8 cellular contexts compared by ENCODE assay signal in genomic region chrX:12790878-12791252, GRCh38. TPM values are rescaled to one million over a fixed set of nuclear protein-coding genes. Genes with fewer than 3 reads are reported as not detected.
DNase-seq lines count a peak whose midpoint lies in the region; ATAC-seq, FAIRE-seq and TF ChIP-seq lines count a peak whose summit lies in the region.

No MANE protein-coding gene starts in this region.

- POLR2A ChIA-PET in A673 (lab: Charles Lee; ENCODE audit: low non-redundant PET) = interaction anchor here (0.7 kb wide), 1 partner anchor 10 kb away, joined by 4 read pairs; no protein-coding TSS in a partner anchor
- POLR2A ChIA-PET in IMR-90 (lab: Charles Lee; ENCODE audit: unreplicated experiment) = no interaction called here

- intact Hi-C loops in A673 (cut with micrococcal nuclease; ENCODE audit: unreplicated experiment) (no loop called here), IMR-90 (cut with micrococcal nuclease) (no loop called here)

- H3K27me3 ChIP-seq in A673 (replicated peaks; ENCODE audit: insufficient read depth, low read depth, low read length, poor library complexity) (peaks cover 3% of the 10 kb centered on the region), IMR-90 (ENCODE audit: control insufficient read depth, insufficient read depth, low read length) (peaks cover 3% of the 10 kb centered on the region; the same call in 1 of the 2 replicates), muscle layer of duodenum (ENCODE audit: low read depth, low read length) (no peaks in the 10 kb centered on the region)

- H3K9ac ChIP-seq in IMR-90 (ENCODE audit: low read depth, low read length) = no peak overlapping the region

- H3K36me3 ChIP-seq in A673 (ENCODE audit: insufficient read depth, low read length, poor library complexity, severe bottlenecking) (no peaks in the 10 kb centered on the region), IMR-90 (ENCODE audit: control insufficient read depth, insufficient read depth, low read length) (no peaks in the 10 kb centered on the region), muscle layer of duodenum (ENCODE audit: control insufficient read depth in 1 of 2, insufficient read depth in 2 of 2, low read length in 2 of 2) (no peaks in the 10 kb centered on the region)

- TF ChIP-seq CTCF in A673 (conservative IDR thresholded peaks at IDR 0.05; ENCODE audit: low read depth, low read length) = no peak
- no peak for TF ChIP-seq CTCF in IMR-90 (conservative IDR thresholded peaks at IDR 0.05; ENCODE audit: low read depth, low read length)
- no peak for TF ChIP-seq CTCF in cardiac fibroblast (IDR thresholded peaks at IDR 0.05; ENCODE audit: low read depth, low read length)

- no peak overlapping the region for H2BK20ac ChIP-seq in IMR-90 (ENCODE audit: low read depth, low read length)

- BruUV-seq in A673 (replicated peaks; lab: Mats Ljungman, UMichigan) (no TSS peak), IMR-90 (replicated peaks; lab: Mats Ljungman, UMichigan) (no TSS peak)

- no peak overlapping the region for H3K23ac ChIP-seq in IMR-90 (ENCODE audit: low read depth, low read length)

- H4K5ac ChIP-seq in IMR-90 (ENCODE audit: low read depth, low read length) = no peak overlapping the region

- H3K27ac ChIP-seq in A673 (ENCODE audit: low read depth, low read length, poor library complexity, severe bottlenecking) (no peak overlapping the region), IMR-90 (ENCODE audit: insufficient read depth, low read length) (no peak overlapping the region; the same call in 1 of the 2 replicates), muscle layer of duodenum (ENCODE audit: low read length) (no peak overlapping the region)

- no peak overlapping the region for H3K4ac ChIP-seq in IMR-90 (ENCODE audit: low read depth, low read length)

- peak overlapping the region; percentile 97 for H2AFZ ChIP-seq in IMR-90 (replicated peaks; ENCODE audit: low read length, poor library complexity)

- CTCF ChIA-PET in A673 (lab: Charles Lee) (interaction anchor here (0.6 to 1.1 kb wide), 3 partner anchors 19 to 1176 kb away, joined by 3 to 6 read pairs (median 4); no protein-coding TSS in a partner anchor), IMR-90 (lab: Yijun Ruan, JAX) (no interaction called here)

- no peak overlapping the region for H2BK120ac ChIP-seq in IMR-90 (ENCODE audit: low read depth, low read length)

- H3K14ac ChIP-seq in IMR-90 (replicated peaks; ENCODE audit: low read depth, low read length) = no peak overlapping the region

- FAIRE-seq in GM19239 (lab: Jason Lieb, UNC) = no peak

- H2BK5ac ChIP-seq in IMR-90 (ENCODE audit: low read depth, low read length, poor library complexity, severe bottlenecking) = no peak overlapping the region

- no peak overlapping the region for H2BK15ac ChIP-seq in IMR-90 (ENCODE audit: low read depth, low read length)

- dilution Hi-C loops in IMR-90 (cut with HindIII; ENCODE audit: low sequenced_read_pairs, unreplicated experiment) = no loop called here

- H3K9me3 ChIP-seq in A673 (ENCODE audit: low read depth, low read length, poor library complexity, severe bottlenecking) = no peaks in the 10 kb centered on the region
- H3K9me3 ChIP-seq in IMR-90 (ENCODE audit: control insufficient read depth, insufficient read depth, low read length) = peaks cover 5% of the 10 kb centered on the region
- H3K9me3 ChIP-seq in muscle layer of duodenum (ENCODE audit: control insufficient read depth in 1 of 2, low read length in 2 of 2) = no peaks in the 10 kb centered on the region

- in situ Hi-C loops in IMR-90 (cut with MboI; ENCODE audit: low sequenced_read_pairs) = no loop called here

- TF ChIP-seq RAD21 in IMR-90 (IDR thresholded peaks at IDR 0.05; ENCODE audit: low read length) = no peak

- H3K79me1 ChIP-seq in IMR-90 (ENCODE audit: low read depth in 1 of 2, low read length in 2 of 2) = peaks cover 5 to 10% of the 10 kb centered on the region in 2 experiments; a peak in 1 of 4 replicates

- H3K4me3 ChIP-seq in A673 (ENCODE audit: low read depth, low read length, poor library complexity, severe bottlenecking) (peak overlapping the region; percentile 65), IMR-90 (ENCODE audit: insufficient read depth, low read depth, low read length) (peak overlapping the region; percentile 100), cardiac fibroblast (replicated peaks in 1 of 2; ENCODE audit: low read depth in 2 of 2, low read length in 2 of 2) (peak overlapping the region; percentile 65 to 80), muscle layer of duodenum (ENCODE audit: low read depth in 1 of 2, low read length in 2 of 2) (peak overlapping the region; percentile 59 to 66)

- H4K91ac ChIP-seq in IMR-90 (ENCODE audit: insufficient read depth, low read depth, low read length) = no peak overlapping the region

- H2AK9ac ChIP-seq in IMR-90 (replicated peaks; ENCODE audit: low read depth, low read length, poor library complexity) = no peak overlapping the region

- H2AK5ac ChIP-seq in IMR-90 (ENCODE audit: low read depth, low read length) = no peak overlapping the region

- DNase-seq in A673 (ENCODE audit: low spot score) (no peak), IMR-90 (no peak), cardiac fibroblast (ENCODE audit: low read depth in 2 of 2) (no peak), GM19239 (ENCODE audit: insufficient read length, low spot score) (no peak), DMS153 (lab: John Stamatoyannopoulos, UW) (no peak)
- DNase-seq in stimulated activated naive CD4-positive, alpha-beta T cell treated with Interleukin-2 at 50 U/mL for 16 hours (lab: John Stamatoyannopoulos, UW) = no peak

- no peaks in the 10 kb centered on the region for H4K20me1 ChIP-seq in IMR-90 (ENCODE audit: insufficient read depth, low read length)

- no peaks in the 10 kb centered on the region for H3K9me1 ChIP-seq in IMR-90 (ENCODE audit: insufficient read depth, low read length)

- WGBS in IMR-90 (ENCODE audit: extremely low coverage in 2 of 2, insufficient read length in 1 of 2), 2 experiments = 36% methylated on average over 9 of the region's 21 CpGs; no CpG with 5 or more reads in 1 of the 2 experiments

- H3K56ac ChIP-seq in IMR-90 (ENCODE audit: extremely low read depth, insufficient read depth, low read length) = no peak overlapping the region

- no peak overlapping the region for H4K8ac ChIP-seq in IMR-90 (ENCODE audit: low read depth in 2 of 2, low read length in 2 of 2)

- ATAC-seq in GM19438 (IDR thresholded peaks at IDR 0.05; ENCODE audit: low read depth, unreplicated experiment) (peak; percentile 30), IMR-90 (ENCODE audit: low read depth) (peak; percentile 43)

- H3K4me2 ChIP-seq in IMR-90 (ENCODE audit: low read depth, low read length) = peak overlapping the region; percentile 96

- H3K4me1 ChIP-seq in A673 (ENCODE audit: insufficient read depth, low read length, poor library complexity, severe bottlenecking) = no peaks in the 10 kb centered on the region
- no peaks in the 10 kb centered on the region for H3K4me1 ChIP-seq in IMR-90 (ENCODE audit: control insufficient read depth, insufficient read depth, low read length)
- H3K4me1 ChIP-seq in muscle layer of duodenum (ENCODE audit: control insufficient read depth in 1 of 2, insufficient read depth in 2 of 2, low read length in 2 of 2) = peaks cover 0 to 7% of the 10 kb centered on the region in 2 donors

- H3K18ac ChIP-seq in IMR-90 (ENCODE audit: low read depth, low read length) = 0 out of 2 replicates have a peak overlapping the region, but pooled peaks have one; percentile 35

- no peak for TF ChIP-seq POLR2A in IMR-90 (IDR thresholded peaks at IDR 0.05; ENCODE audit: low read depth, low read length)

TF ChIP-seq in IMR-90, 13 proteins besides CTCF, POLR2A, EP300 and RAD21:
- TF ChIP-seq FOS (IDR thresholded peaks at IDR 0.05; ENCODE audit: low read depth, low read length) (no peak), MAFK (IDR thresholded peaks at IDR 0.05; ENCODE audit: low read depth, low read length) (no peak), CEBPB (IDR thresholded peaks at IDR 0.05; ENCODE audit: low read depth, low read length) (no peak), MAZ (IDR thresholded peaks at IDR 0.05; ENCODE audit: borderline replicate concordance, low read depth, low read length) (no peak), MXI1 (IDR thresholded peaks at IDR 0.05; ENCODE audit: borderline replicate concordance, low read depth, low read length) (no peak), USF2 (IDR thresholded peaks at IDR 0.05; ENCODE audit: low read depth, low read length) (no peak), CHD1 (IDR thresholded peaks at IDR 0.05; ENCODE audit: low read depth, low read length) (no peak), SMC3 (IDR thresholded peaks at IDR 0.05; ENCODE audit: low read depth, low read length) (no peak), NFE2L2 (IDR thresholded peaks at IDR 0.05; ENCODE audit: low read depth, low read length) (no peak), RFX5 (IDR thresholded peaks at IDR 0.05; ENCODE audit: low read depth, low read length) (no peak), ELK1 (IDR thresholded peaks at IDR 0.05; ENCODE audit: borderline replicate concordance, low read depth, low read length) (no peak), BHLHE40 (IDR thresholded peaks at IDR 0.05; ENCODE audit: low read depth, low read length) (no peak), RCOR1 (IDR thresholded peaks at IDR 0.05; ENCODE audit: insufficient replicate concordance, low read length) (no peak)

RNA-seq across cellular contexts. Expression of gene PRPS2, which starts 0.3 kb away (rescaled TPM):
- 38.9 and 41.2 TPM in 2 replicates for total RNA-seq in A673 (2021)
- total RNA-seq in IMR-90 (2012; rRNA removed) = 48.0 and 48.9 TPM in 2 replicates
- 20.4 and 25.7 TPM in 2 replicates for polyA plus RNA-seq in IMR-90 (2012; rRNA removed)
- polyA plus RNA-seq in IMR-90 (2012; cell fraction: cytosol; rRNA removed) = 20.1 and 38.6 TPM in 2 replicates
- polyA plus RNA-seq in IMR-90 (2012; cell fraction: nucleus; rRNA removed; ENCODE audit: low replicate concordance) = 14.3 and 16.4 TPM in 2 replicates
